In the genomic region with DNA sequence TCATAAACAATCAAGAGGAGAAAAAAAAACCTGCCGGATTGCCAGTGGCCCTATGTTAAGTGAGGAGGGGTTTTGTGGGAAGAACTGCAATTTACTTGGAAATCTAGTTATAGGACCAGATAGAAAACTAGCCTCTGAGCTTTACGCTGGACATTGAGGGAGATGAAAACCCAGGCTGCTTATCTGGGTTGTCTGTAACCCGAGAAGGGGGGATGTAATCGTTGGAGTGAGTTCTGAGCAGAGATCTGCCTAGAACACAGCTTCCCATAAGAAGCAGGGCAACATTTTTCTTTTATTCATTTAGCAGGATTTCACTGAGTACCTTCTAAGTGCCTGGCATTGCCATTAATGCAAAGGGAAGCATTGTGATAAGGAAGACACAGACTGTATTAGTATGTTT, we compare ENCODE assay signal across 16 cellular contexts.
DNase-seq lines count a peak whose midpoint lies in the region; ATAC-seq and TF ChIP-seq lines count a peak whose summit lies in the region.
"Had no signal": no experiment of that assay in that cellular context is flagged by ENCODE, and none has a peak within 500 bp of the region (broad histone marks: within the 10 kb centered on the region; RNA-seq: fewer than 3 reads in every experiment).

No MANE protein-coding gene starts in this region.

- no peaks in the 10 kb centered on the region for H3K4me1 ChIP-seq in HCT116 (ENCODE audit: control insufficient read depth in 1 of 2, insufficient read depth in 2 of 2, low read length in 2 of 2)

- no peaks in the 10 kb centered on the region for H3K36me3 ChIP-seq in HCT116 (ENCODE audit: control insufficient read depth in 1 of 2, insufficient read depth in 2 of 2, low read length in 2 of 2)
- H3K36me3 ChIP-seq: HAP-1 had no signal

- TF ChIP-seq POLR2A in HCT116 (IDR thresholded peaks at IDR 0.05; ENCODE audit: borderline replicate concordance, extremely low read depth, insufficient read depth, insufficient read length), result no peak

- RAD21 ChIA-PET in HCT116 (lab: Charles Lee; ENCODE audit: low non-redundant PET in 1 of 2, low total read pairs in 2 of 2, uncharacterized antibody in 2 of 2, unreplicated experiment in 2 of 2), result no interaction called here

- no peaks in the 10 kb centered on the region for H3K9me3 Mint-ChIP-seq in mesothelial cell of epicardium
- H3K9me3 Mint-ChIP-seq: CD8-positive, alpha-beta T cell; HFFc6 had no signal

- ATAC-seq in HCT116 (no peak), HG03442 (IDR thresholded peaks at IDR 0.05; ENCODE audit: unreplicated experiment) (no peak)
- ATAC-seq: CD8-positive, alpha-beta T cell had no signal

- H2AFZ ChIP-seq in HCT116 (ENCODE audit: low read depth, low read length, poor library complexity, severe bottlenecking), result no peak overlapping the region

- no peak overlapping the region for H3K4me3 Mint-ChIP-seq in mesothelial cell of epicardium
- H3K4me3 Mint-ChIP-seq: CD14-positive monocyte; CD8-positive, alpha-beta T cell; HFFc6 had no signal

- POLR2A ChIA-PET in HCT116 (lab: Charles Lee), result no interaction called here

- no peaks in the 10 kb centered on the region for H3K9me3 ChIP-seq in HCT116 (ENCODE audit: control insufficient read depth in 1 of 2, insufficient read depth in 1 of 2, low read depth in 1 of 2, low read length in 2 of 2)
- H3K9me3 ChIP-seq: HAP-1 had no signal

- DNase-seq in DMS 273 (lab: John Stamatoyannopoulos, UW; ENCODE audit: unreplicated experiment) (peak; percentile 33), DMS 273 treated with DMSO at 0.1 percent for 48 hours (lab: John Stamatoyannopoulos, UW) (no peak), HCT116 (ENCODE audit: low read depth, low spot score) (no peak), SK-N-DZ (ENCODE audit: low spot score) (peak; percentile 34), mesothelial cell of epicardium (ENCODE audit: low spot score in 2 of 2, unreplicated experiment in 2 of 2) (no peak), GM10266 (ENCODE audit: extremely low spot score) (no peak), NK-92 (lab: John Stamatoyannopoulos, UW; ENCODE audit: unreplicated experiment) (no peak)
- DNase-seq: CD8-positive, alpha-beta T cell; COR-L47; DMS53; GF-D8; HFFc6 had no signal

- no peak overlapping the region for H3K9ac ChIP-seq in HCT116 (ENCODE audit: low read length)

- H3K36me3 Mint-ChIP-seq in mesothelial cell of epicardium, result peaks cover 3% of the 10 kb centered on the region

- intact Hi-C loops in HCT116 (cut with micrococcal nuclease), result no loop called here

- no peak overlapping the region for H3K27ac ChIP-seq in HCT116 (ENCODE audit: low read depth, low read length)
- H3K27ac ChIP-seq: 22Rv1 had no signal

- no peak for TF ChIP-seq RAD21 in HCT116 (IDR thresholded peaks at IDR 0.05; ENCODE audit: low read depth)

- H3K27me3 ChIP-seq in HCT116 (ENCODE audit: insufficient read depth, low read length), result no peaks in the 10 kb centered on the region

- H3K9me2 ChIP-seq in HCT116 (ENCODE audit: insufficient read depth), result no peaks in the 10 kb centered on the region

- CTCF ChIA-PET in HCT116 (lab: Charles Lee), result no interaction called here

- H3K27me3 Mint-ChIP-seq in mesothelial cell of epicardium (ENCODE audit: low read depth), result no peaks in the 10 kb centered on the region

- peaks cover 63% of the 10 kb centered on the region for H3K4me1 Mint-ChIP-seq in mesothelial cell of epicardium
- H3K4me1 Mint-ChIP-seq: CD14-positive monocyte had no signal

- TF ChIP-seq CTCF in HCT116 (IDR thresholded peaks at IDR 0.05 in 2 of 3, conservative IDR thresholded peaks at IDR 0.05 in 1 of 3; ENCODE audit: borderline replicate concordance in 1 of 3, insufficient read depth in 1 of 3, low read depth in 2 of 3, low read length in 2 of 3) (no peak), mesothelial cell of epicardium (IDR thresholded peaks at IDR 0.05; ENCODE audit: unreplicated experiment) (no peak), GM10266 (IDR thresholded peaks at IDR 0.05; ENCODE audit: control insufficient read depth, insufficient read depth, low read depth, missing control alignments) (no peak)

- peak overlapping the region; percentile 95 for H3K27ac Mint-ChIP-seq in mesothelial cell of epicardium
- H3K27ac Mint-ChIP-seq: CD8-positive, alpha-beta T cell; HFFc6 had no signal

- H4K20me1 ChIP-seq in HCT116 (ENCODE audit: insufficient read depth), result no peaks in the 10 kb centered on the region

- no peak overlapping the region for H3K4me3 ChIP-seq in HCT116 (replicated peaks in 1 of 2; ENCODE audit: low read depth in 1 of 2, low read length in 2 of 2)
- H3K4me3 ChIP-seq: HAP-1 had no signal

- H3K4me2 ChIP-seq in HCT116 (ENCODE audit: low read length), result no peak overlapping the region

- no peaks in the 10 kb centered on the region for H3K79me2 ChIP-seq in HCT116 (ENCODE audit: insufficient read depth, low read length)

- BruUV-seq in HCT116 (replicated peaks; lab: Mats Ljungman, UMichigan), result TSS peak; percentile 36

TF ChIP-seq in HCT116, 20 proteins besides CTCF, POLR2A, EP300 and RAD21:
- TF ChIP-seq EZH2 (IDR thresholded peaks at IDR 0.05), result no peak

Comparison
In these comparisons a context has a peak if more than half of its experiments do, and no peak if none do; other contexts are left out.
1. DNase-seq: peak in DMS 273 (single experiment) and SK-N-DZ (single experiment); none in DMS 273 treated with DMSO at 0.1 percent for 48 hours (single experiment), HCT116 (single experiment), mesothelial cell of epicardium (0 of 2), GM10266 (single experiment) and NK-92 (single experiment).